ENCODE assay signal across 15 cellular contexts in the genomic region with DNA sequence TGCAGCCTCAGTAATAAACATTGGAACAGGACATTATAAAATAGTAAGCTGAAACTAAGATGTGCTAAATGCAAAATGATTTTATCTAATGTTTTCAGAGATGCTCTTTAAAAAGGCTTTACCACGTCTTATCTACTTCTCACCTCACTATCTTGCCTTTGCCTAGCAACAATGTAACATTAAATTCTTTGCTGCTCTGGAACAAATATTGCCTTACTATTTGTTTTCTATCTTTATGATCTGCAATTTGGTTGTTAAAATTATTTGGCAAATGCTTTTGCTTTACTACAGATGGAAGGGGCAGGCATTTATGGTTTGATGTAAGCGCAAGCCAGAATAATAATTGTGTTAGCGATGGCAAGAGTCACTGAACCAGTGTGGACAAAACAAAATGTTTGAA.
DNase-seq lines count a peak whose midpoint lies in the region; ATAC-seq and TF ChIP-seq lines count a peak whose summit lies in the region.
"Had no signal": no experiment of that assay in that cellular context is flagged by ENCODE, and none has a peak within 500 bp of the region (broad histone marks: within the 10 kb centered on the region; RNA-seq: fewer than 3 reads in every experiment).

No MANE protein-coding gene starts in this region.

- H3K9ac ChIP-seq in HCT116 (ENCODE audit: low read length) (no peak overlapping the region), PC-3 (ENCODE audit: low read length) (no peak overlapping the region), trophoblast cell (ENCODE audit: low read length) (no peak overlapping the region)
- H3K9ac ChIP-seq: BLaER1 had no signal

- H4K12ac ChIP-seq in trophoblast cell (ENCODE audit: low read depth, low read length): no peak overlapping the region

- H3K27ac ChIP-seq in HCT116 (ENCODE audit: low read depth, low read length) (no peak overlapping the region), PC-3 (ENCODE audit: low read length) (0 out of 2 replicates have a peak overlapping the region, but pooled peaks have one; percentile 7), hepatocyte (no peak overlapping the region), mesodermal cell (ENCODE audit: low read depth, low read length, severe bottlenecking) (peak overlapping the region; percentile 60), trophoblast cell (ENCODE audit: low read depth, low read length) (no peak overlapping the region)
- H3K27ac ChIP-seq: BLaER1 had no signal

- no peak overlapping the region for H3K4me3 ChIP-seq in HCT116 (replicated peaks in 1 of 2; ENCODE audit: low read depth in 1 of 2, low read length in 2 of 2)
- peak overlapping the region; percentile 17; the same call in 1 of the 2 replicates for H3K4me3 ChIP-seq in PC-3 (ENCODE audit: low read length)
- no peak overlapping the region for H3K4me3 ChIP-seq in hepatocyte
- no peak overlapping the region for H3K4me3 ChIP-seq in mesodermal cell (ENCODE audit: extremely low read depth, insufficient read depth, low read length, poor library complexity, severe bottlenecking)
- no peak overlapping the region for H3K4me3 ChIP-seq in trophoblast cell (ENCODE audit: low read depth, low read length)
- H3K4me3 ChIP-seq: BLaER1, HAP-1 had no signal

- H3K9me2 ChIP-seq in HCT116 (ENCODE audit: insufficient read depth): no peaks in the 10 kb centered on the region
- no peaks in the 10 kb centered on the region for H3K9me2 ChIP-seq in PC-3 (replicated peaks; ENCODE audit: low read length)
- no peaks in the 10 kb centered on the region for H3K9me2 ChIP-seq in hepatocyte (replicated peaks; ENCODE audit: insufficient read depth)

- intact Hi-C loops in HCT116 (cut with micrococcal nuclease) (no loop called here), PC-3 (cut with micrococcal nuclease) (loop anchor here (1.0 kb wide), 1 partner anchor 68 kb away; no protein-coding TSS in a partner anchor)

- no peak overlapping the region for H3K4ac ChIP-seq in trophoblast cell (ENCODE audit: low read depth, low read length)

- H4K91ac ChIP-seq in trophoblast cell (ENCODE audit: low read depth, low read length): no peak overlapping the region

- H3K4me1 ChIP-seq in HCT116 (ENCODE audit: control insufficient read depth in 1 of 2, insufficient read depth in 2 of 2, low read length in 2 of 2) (no peaks in the 10 kb centered on the region), PC-3 (ENCODE audit: insufficient read depth, low read length) (peaks cover 11% of the 10 kb centered on the region), hepatocyte (ENCODE audit: insufficient read depth) (peaks cover 7% of the 10 kb centered on the region), mesodermal cell (ENCODE audit: control insufficient read depth, insufficient read depth, low read length, poor library complexity, severe bottlenecking) (peaks cover 6% of the 10 kb centered on the region), trophoblast cell (ENCODE audit: control insufficient read depth in 1 of 2, insufficient read depth in 2 of 2, low read length in 2 of 2) (no peaks in the 10 kb centered on the region)
- H3K4me1 ChIP-seq: BLaER1, HAP-1 had no signal

- no peaks in the 10 kb centered on the region for H3F3A ChIP-seq in PC-3 (ENCODE audit: low read length, unreplicated experiment)

- no peak overlapping the region for H2BK5ac ChIP-seq in trophoblast cell (ENCODE audit: low read depth, low read length, poor library complexity)

- DNase-seq in HCT116 (ENCODE audit: low read depth, low spot score) (no peak), PC-3 (no peak), hepatocyte (ENCODE audit: low spot score) (no peak), trophoblast cell (no peak)
- DNase-seq: 8988T; CD4-positive, alpha-beta memory T cell; DMS153; DMS79; GDM1 had no signal

- CTCF ChIA-PET in HCT116 (lab: Charles Lee) (no interaction called here), PC-3 (lab: Charles Lee) (no interaction called here)

- H3K4me2 ChIP-seq in HCT116 (ENCODE audit: low read length): no peak overlapping the region
- peak overlapping the region; percentile 55 for H3K4me2 ChIP-seq in PC-3 (ENCODE audit: low read length)
- H3K4me2 ChIP-seq in hepatocyte: peak overlapping the region; percentile 26
- H3K4me2 ChIP-seq in trophoblast cell (ENCODE audit: low read length): no peak overlapping the region
- H3K4me2 ChIP-seq: BLaER1 had no signal

- no peaks in the 10 kb centered on the region for H3K36me3 ChIP-seq in HCT116 (ENCODE audit: control insufficient read depth in 1 of 2, insufficient read depth in 2 of 2, low read length in 2 of 2)
- H3K36me3 ChIP-seq in PC-3 (ENCODE audit: low read depth, low read length): no peaks in the 10 kb centered on the region
- no peaks in the 10 kb centered on the region for H3K36me3 ChIP-seq in hepatocyte (replicated peaks; ENCODE audit: insufficient read depth, low read depth)
- no peaks in the 10 kb centered on the region for H3K36me3 ChIP-seq in mesodermal cell (ENCODE audit: control insufficient read depth, insufficient read depth, low read length)
- H3K36me3 ChIP-seq in trophoblast cell (ENCODE audit: control insufficient read depth in 1 of 2, insufficient read depth in 2 of 2, low read length in 2 of 2): no peaks in the 10 kb centered on the region
- H3K36me3 ChIP-seq: BLaER1, HAP-1 had no signal

- RAD21 ChIA-PET in HCT116 (lab: Charles Lee; ENCODE audit: low non-redundant PET in 1 of 2, low total read pairs in 2 of 2, uncharacterized antibody in 2 of 2, unreplicated experiment in 2 of 2): no interaction called here

- BruUV-seq in HCT116 (replicated peaks; lab: Mats Ljungman, UMichigan) (no TSS peak), PC-3 (replicated peaks; lab: Mats Ljungman, UMichigan) (no TSS peak)

- H3K18ac ChIP-seq in trophoblast cell (ENCODE audit: low read length): no peak overlapping the region

- H2AFZ ChIP-seq in HCT116 (ENCODE audit: low read depth, low read length, poor library complexity, severe bottlenecking) (peak overlapping the region; percentile 47), PC-3 (ENCODE audit: low read length) (peak overlapping the region; percentile 47), hepatocyte (no peak overlapping the region), trophoblast cell (ENCODE audit: insufficient read depth, low read length, poor library complexity) (no peak overlapping the region)

- H3K79me2 ChIP-seq in HCT116 (ENCODE audit: insufficient read depth, low read length): no peaks in the 10 kb centered on the region
- H3K79me2 ChIP-seq in PC-3 (ENCODE audit: low read length): no peaks in the 10 kb centered on the region
- H3K79me2 ChIP-seq in hepatocyte: no peaks in the 10 kb centered on the region
- H3K79me2 ChIP-seq in trophoblast cell (ENCODE audit: control insufficient read depth, insufficient read depth, low read length, poor library complexity): no peaks in the 10 kb centered on the region

- H3K23ac ChIP-seq in trophoblast cell (ENCODE audit: low read length): no peak overlapping the region

- H2BK120ac ChIP-seq in trophoblast cell (ENCODE audit: insufficient read depth, low read length, poor library complexity): no peak overlapping the region

- TF ChIP-seq POLR2A in HCT116 (IDR thresholded peaks at IDR 0.05; ENCODE audit: borderline replicate concordance, extremely low read depth, insufficient read depth, insufficient read length): no peak

- H2AK5ac ChIP-seq in trophoblast cell (ENCODE audit: low read length): no peak overlapping the region

- no peaks in the 10 kb centered on the region for H3K9me3 ChIP-seq in HCT116 (ENCODE audit: control insufficient read depth in 1 of 2, insufficient read depth in 1 of 2, low read depth in 1 of 2, low read length in 2 of 2)
- H3K9me3 ChIP-seq in PC-3 (ENCODE audit: low read length): no peaks in the 10 kb centered on the region
- H3K9me3 ChIP-seq in hepatocyte (ENCODE audit: low read depth): no peaks in the 10 kb centered on the region
- H3K9me3 ChIP-seq in mesodermal cell (ENCODE audit: control insufficient read depth, low read length): no peaks in the 10 kb centered on the region
- no peaks in the 10 kb centered on the region for H3K9me3 ChIP-seq in trophoblast cell (ENCODE audit: insufficient read depth, low read depth, low read length)
- H3K9me3 ChIP-seq: BLaER1, HAP-1 had no signal

- TF ChIP-seq CTCF in HCT116 (IDR thresholded peaks at IDR 0.05 in 2 of 3, conservative IDR thresholded peaks at IDR 0.05 in 1 of 3; ENCODE audit: borderline replicate concordance in 1 of 3, insufficient read depth in 1 of 3, low read depth in 2 of 3, low read length in 2 of 3): no peak
- no peak for TF ChIP-seq CTCF in PC-3 (conservative IDR thresholded peaks at IDR 0.05; ENCODE audit: low read depth, low read length)
- no peak for TF ChIP-seq CTCF in hepatocyte (IDR thresholded peaks at IDR 0.05; ENCODE audit: poor library complexity)

- no peak for TF ChIP-seq RAD21 in HCT116 (IDR thresholded peaks at IDR 0.05; ENCODE audit: low read depth)

- 48% methylated on average over 3 of the region's 3 CpGs for WGBS in hepatocyte (ENCODE audit: low lambda C conversion rate, missing lambda C conversion rate)
- WGBS in mesodermal cell (ENCODE audit: insufficient coverage in 2 of 2), 2 experiments: 94 to 95% methylated on average over 2 of the region's 3 CpGs
- no CpG with 5 or more reads among the region's 3 CpGs for WGBS in trophoblast cell (ENCODE audit: extremely low coverage, insufficient coverage, insufficient read length)

- no peaks in the 10 kb centered on the region for H3K79me1 ChIP-seq in trophoblast cell (ENCODE audit: low read length)

- H3K27me3 ChIP-seq in HCT116 (ENCODE audit: insufficient read depth, low read length) (no peaks in the 10 kb centered on the region), PC-3 (ENCODE audit: low read length) (no peaks in the 10 kb centered on the region), hepatocyte (no peaks in the 10 kb centered on the region), trophoblast cell (ENCODE audit: insufficient read depth, low read length) (no peaks in the 10 kb centered on the region)
- H3K27me3 ChIP-seq: BLaER1 had no signal

- POLR2A ChIA-PET in HCT116 (lab: Charles Lee) (no interaction called here), PC-3 (lab: Charles Lee; ENCODE audit: unreplicated experiment) (no interaction called here)

- H4K20me1 ChIP-seq in HCT116 (ENCODE audit: insufficient read depth): no peaks in the 10 kb centered on the region
- no peaks in the 10 kb centered on the region for H4K20me1 ChIP-seq in PC-3 (ENCODE audit: low read length)
- no peaks in the 10 kb centered on the region for H4K20me1 ChIP-seq in hepatocyte (ENCODE audit: insufficient read depth, poor library complexity, severe bottlenecking)
- H4K20me1 ChIP-seq: BLaER1 had no signal

- ATAC-seq in HCT116 (no peak), PC-3 (peak; percentile 88), HG02870 (IDR thresholded peaks at IDR 0.05; ENCODE audit: unreplicated experiment) (no peak), HG03520 (IDR thresholded peaks at IDR 0.05; ENCODE audit: unreplicated experiment) (no peak), HG03521 (IDR thresholded peaks at IDR 0.05; ENCODE audit: unreplicated experiment) (no peak)

- no peak overlapping the region for H2BK12ac ChIP-seq in trophoblast cell (ENCODE audit: low read length)

- H4K8ac ChIP-seq in trophoblast cell (ENCODE audit: low read depth, low read length): no peak overlapping the region

- no peak overlapping the region for H3K14ac ChIP-seq in trophoblast cell (ENCODE audit: low read length)

TF ChIP-seq in HCT116, 20 proteins besides CTCF, POLR2A, EP300 and RAD21:
- TF ChIP-seq ELF1 (IDR thresholded peaks at IDR 0.05; ENCODE audit: borderline replicate concordance, low read depth): no peak
- no peak for TF ChIP-seq YY1 (IDR thresholded peaks at IDR 0.05; ENCODE audit: extremely low read depth, insufficient replicate concordance, low read depth, low read length)

Comparison
In these comparisons a context has a peak if more than half of its experiments do, and no peak if none do; other contexts are left out.
1. H2AFZ ChIP-seq: peak in HCT116 (single experiment) and PC-3 (single experiment); none in hepatocyte (single experiment) and trophoblast cell (single experiment).
2. H3K27ac ChIP-seq: peak in PC-3 (single experiment) and mesodermal cell (single experiment); none in HCT116 (single experiment), hepatocyte (single experiment) and trophoblast cell (single experiment).
3. H3K4me2 ChIP-seq: peak in PC-3 (single experiment) and hepatocyte (single experiment); none in HCT116 (single experiment) and trophoblast cell (single experiment).